ENCODE assay signal across 17 cellular contexts in genomic region chr4:9483682-9484081, GRCh38. TPM values are rescaled to one million over a fixed set of nuclear protein-coding genes. Genes with fewer than 3 reads are reported as not detected.
"Had no signal": no experiment of that assay in that cellular context is flagged by ENCODE, and none has a peak within 500 bp of the region (broad histone marks: within the 10 kb centered on the region; RNA-seq: fewer than 3 reads in every experiment).

No MANE protein-coding gene starts in this region.

RNA-seq across cellular contexts. Expression of gene DEFB131A, which starts 39.5 kb away (rescaled TPM):
- total RNA-seq: activated CD4-positive, alpha-beta memory T cell treated with anti-CD3 and anti-CD28 coated beads for 36 hours; activated CD4-positive, alpha-beta T cell treated with anti-CD3 and anti-CD28 coated beads for 36 hours; activated CD8-positive, alpha-beta memory T cell treated with anti-CD3 and anti-CD28 coated beads for 36 hours; activated CD8-positive, alpha-beta T cell treated with anti-CD3 and anti-CD28 coated beads for 36 hours; activated naive CD8-positive, alpha-beta T cell treated with anti-CD3 and anti-CD28 coated beads, Interleukin-2, amount 10 ng/mL, durations not matched to agents 7 days and 5 days; activated T-cell treated with anti-CD3 and anti-CD28 coated beads, Interleukin-2, amount 50 U/mL, for 4 hours; activated T-cell treated with anti-CD3 and anti-CD28 coated beads, Interleukin-2, amount 50 U/mL, for 72 hours; activated T-helper 1 cell treated with anti-CD3 and anti-CD28 coated beads, Interleukin-12 subunit alpha, Interleukin-12 subunit beta, Interleukin-2, Interleukin-4 antibody, amounts not matched to agents 30 ng/mL and 10 ng/mL and 1 ng/mL, durations not matched to agents 14 hours and 24 hours and 36 hours; activated T-helper 17 cell treated with anti-CD3 and anti-CD28 coated beads, Interleukin-2, amount 50 U/mL, for 72 hours; ascending aorta; bronchial epithelial cell; cardiac muscle cell; T-cell; T-helper 1 cell treated with Interleukin-12 subunit alpha and Interleukin-12 subunit beta and Interleukin-4 antibody, amounts not matched to agents 30 ng/mL and 1 ng/mL, for 36 hours; T-helper 17 cell; T-helper 2 cell treated with Interferon-gamma antibody and Interleukin-4, amounts not matched to agents 100 ng/mL and 5 ng/mL, for 36 hours; WTC11 had no signal
